9 cellular contexts compared by ENCODE assay signal in the genomic region with DNA sequence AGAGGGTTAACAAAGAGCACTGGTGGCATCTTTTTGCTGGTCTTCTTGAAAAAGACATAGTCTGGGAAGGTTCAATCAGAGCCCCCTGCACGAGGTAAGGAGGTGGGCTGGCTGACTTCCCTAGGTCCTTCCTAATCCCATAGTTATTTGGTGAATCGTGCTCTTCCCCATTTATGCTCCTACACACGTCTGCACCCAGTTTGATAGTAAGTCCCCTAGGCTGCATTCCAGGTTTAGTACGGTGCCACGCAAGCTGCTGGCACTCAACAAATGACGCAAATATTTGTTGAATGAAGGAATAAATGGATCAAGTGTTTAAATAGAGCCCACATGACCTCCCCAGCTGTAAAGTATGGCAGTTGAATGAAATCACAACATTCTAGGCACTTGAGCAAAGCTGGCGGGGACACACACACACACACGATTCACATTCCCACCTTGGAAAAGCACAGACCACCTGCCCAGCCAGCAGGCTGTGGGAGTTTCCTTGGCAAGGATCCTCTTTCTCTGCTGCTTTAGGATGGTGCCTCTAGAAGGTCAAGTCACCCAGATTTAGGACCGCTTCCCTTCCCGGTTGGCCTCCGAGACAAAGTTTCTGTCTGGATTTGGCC. TPM values are rescaled to one million over a fixed set of nuclear protein-coding genes. Genes with fewer than 3 reads are reported as not detected.
A peak's percentile ranks its signal among the peaks of the same experiment; 100 is the strongest.
DNase-seq lines count a peak whose midpoint lies in the region; ATAC-seq and TF ChIP-seq lines count a peak whose summit lies in the region.
"Had no signal": no experiment of that assay in that cellular context is flagged by ENCODE, and none has a peak within 500 bp of the region (broad histone marks: within the 10 kb centered on the region; RNA-seq: fewer than 3 reads in every experiment).

No MANE protein-coding gene starts in this region.

- CTCF ChIA-PET in SK-N-SH (lab: Yijun Ruan, JAX), result interaction anchor here (1.4 kb wide), 1 partner anchor 92 kb away, joined by 4 read pairs; no protein-coding TSS in a partner anchor

- 0 out of 2 replicates have a peak overlapping the region, but pooled peaks have one; percentile 57 for H3K4me2 ChIP-seq in SK-N-SH

- TF ChIP-seq RAD21 in SK-N-SH (IDR thresholded peaks at IDR 0.05; ENCODE audit: low read length), result no peak

- ATAC-seq in SK-N-SH treated with all-trans-retinoic acid at 6 μM for 48 hours (no peak), left lung (peak; percentile 89), HG02970 (IDR thresholded peaks at IDR 0.05; ENCODE audit: low FRiP score, unreplicated experiment) (no peak)

- no peaks in the 10 kb centered on the region for H3F3A ChIP-seq in SK-N-SH (replicated peaks; ENCODE audit: insufficient read depth)

- no peaks in the 10 kb centered on the region for H3K79me2 ChIP-seq in SK-N-SH (ENCODE audit: insufficient read depth)

- H3K9me2 ChIP-seq in SK-N-SH, result no peaks in the 10 kb centered on the region

- H3K4me1 ChIP-seq in SK-N-SH (ENCODE audit: control insufficient read depth in 1 of 2, insufficient read depth in 2 of 2, low read depth in 1 of 2, low read length in 1 of 2) (no peaks in the 10 kb centered on the region; a peak in 2 of 4 replicates), left lung (peaks cover 6 to 13% of the 10 kb centered on the region in 2 donors), tibial artery (peaks cover 0 to 23% (median 19%) of the 10 kb centered on the region in 4 donors)

- H3K4me3 ChIP-seq in SK-N-SH (ENCODE audit: low read depth in 2 of 2, low read length in 1 of 2) (no peak overlapping the region; a peak in 1 of 4 replicates), astrocyte of the cerebellum (ENCODE audit: low read depth, low read length) (peak overlapping the region; percentile 53), left lung (peak overlapping the region; percentile 16 to 27), tibial artery (peak overlapping the region; percentile 26 to 38)

- no peak for TF ChIP-seq EP300 in SK-N-SH (IDR thresholded peaks at IDR 0.05; ENCODE audit: borderline replicate concordance in 1 of 2, low read depth in 1 of 2, low read length in 1 of 2)

- H3K9me3 ChIP-seq in SK-N-SH, result no peaks in the 10 kb centered on the region
- no peaks in the 10 kb centered on the region for H3K9me3 ChIP-seq in left lung
- no peaks in the 10 kb centered on the region for H3K9me3 ChIP-seq in tibial artery

- H3K27ac ChIP-seq in SK-N-SH (ENCODE audit: low read depth in 2 of 2, low read length in 1 of 2) (no peak overlapping the region), left lung (no peak overlapping the region), tibial artery (no peak overlapping the region)

- H3K36me3 ChIP-seq in SK-N-SH (replicated peaks in 1 of 2; ENCODE audit: control insufficient read depth in 1 of 2, insufficient read depth in 2 of 2, low read length in 1 of 2) (no peaks in the 10 kb centered on the region), left lung (no peaks in the 10 kb centered on the region), tibial artery (no peaks in the 10 kb centered on the region)

- 68% methylated on average over 11 of the region's 11 CpGs for WGBS in SK-N-SH (ENCODE audit: low lambda C conversion rate)

- H3K27me3 ChIP-seq in SK-N-SH (ENCODE audit: insufficient read depth), result no peaks in the 10 kb centered on the region
- H3K27me3 ChIP-seq in left lung, result peaks cover 23 to 46% of the 10 kb centered on the region in 2 donors
- H3K27me3 ChIP-seq in tibial artery, result peaks cover 0 to 30% of the 10 kb centered on the region in 2 donors

- intact Hi-C loops in left lung (cut with DNase I) (no loop called here), tibial artery (cut with DNase I; ENCODE audit: low total_unique reads) (no loop called here)

- in situ Hi-C loops in astrocyte of the cerebellum (cut with HindIII; ENCODE audit: low sequenced_read_pairs), result no loop called here

- H2AFZ ChIP-seq in SK-N-SH (ENCODE audit: low read depth), result no peak overlapping the region

- no peak for TF ChIP-seq CTCF in SK-N-SH (IDR thresholded peaks at IDR 0.05)
- TF ChIP-seq CTCF in astrocyte of the cerebellum (IDR thresholded peaks at IDR 0.05; ENCODE audit: low read depth, low read length, missing control alignments), result no peak
- TF ChIP-seq CTCF in left lung (IDR thresholded peaks at IDR 0.05), result no peak
- no peak for TF ChIP-seq CTCF in tibial artery (IDR thresholded peaks at IDR 0.05)

- H4K20me1 ChIP-seq in SK-N-SH (ENCODE audit: insufficient read depth), result no peaks in the 10 kb centered on the region

- POLR2A ChIA-PET in SK-N-SH (lab: Yijun Ruan, JAX), result no interaction called here

- no peak for DNase-seq in SK-N-SH
- no peak for DNase-seq in astrocyte of the cerebellum (ENCODE audit: low read depth)
- no peak for DNase-seq in left lung
- no peak for DNase-seq in tibial artery
- DNase-seq in AML-193 (lab: John Stamatoyannopoulos, UW), result no peak
- no peak for DNase-seq in NCI-H2227 treated with DMSO at 0.1 percent for 48 hours (lab: John Stamatoyannopoulos, UW)

- no peak overlapping the region for H3K9ac ChIP-seq in SK-N-SH

TF ChIP-seq in SK-N-SH, 30 proteins besides CTCF, POLR2A, EP300 and RAD21 (continues in another document):
- TF ChIP-seq ELF1 (IDR thresholded peaks at IDR 0.05) (no peak), TAF1 (IDR thresholded peaks at IDR 0.05; ENCODE audit: borderline replicate concordance, low read depth, low read length) (no peak), EZH2phosphoT487 (IDR thresholded peaks at IDR 0.05; ENCODE audit: borderline replicate concordance, low read depth) (no peak), YY1 (IDR thresholded peaks at IDR 0.05; ENCODE audit: low read depth) (no peak), FOXJ3 (CRISPR knock-in tag; IDR thresholded peaks at IDR 0.05) (no peak), MXI1 (IDR thresholded peaks at IDR 0.05; ENCODE audit: low read depth, low read length) (no peak), NRF1 (IDR thresholded peaks at IDR 0.05; ENCODE audit: low read depth, low read length) (no peak)
- TF ChIP-seq, protein P1, sequence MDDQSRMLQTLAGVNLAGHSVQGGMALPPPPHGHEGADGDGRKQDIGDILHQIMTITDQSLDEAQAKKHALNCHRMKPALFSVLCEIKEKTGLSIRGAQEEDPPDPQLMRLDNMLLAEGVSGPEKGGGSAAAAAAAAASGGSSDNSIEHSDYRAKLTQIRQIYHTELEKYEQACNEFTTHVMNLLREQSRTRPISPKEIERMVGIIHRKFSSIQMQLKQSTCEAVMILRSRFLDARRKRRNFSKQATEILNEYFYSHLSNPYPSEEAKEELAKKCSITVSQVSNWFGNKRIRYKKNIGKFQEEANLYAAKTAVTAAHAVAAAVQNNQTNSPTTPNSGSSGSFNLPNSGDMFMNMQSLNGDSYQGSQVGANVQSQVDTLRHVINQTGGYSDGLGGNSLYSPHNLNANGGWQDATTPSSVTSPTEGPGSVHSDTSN (IDR thresholded peaks at IDR 0.05), result no peak

TF ChIP-seq in SK-N-SH treated with all-trans-retinoic acid at 6 μM for 48 hours, 23 proteins besides CTCF, POLR2A, EP300 and RAD21:
- no peak for TF ChIP-seq TCF4 (CRISPR knock-in tag; IDR thresholded peaks at IDR 0.05; ENCODE audit: borderline replicate concordance)
- no peak for TF ChIP-seq CSDC2 (CRISPR knock-in tag; IDR thresholded peaks at IDR 0.05)
- no peak for TF ChIP-seq ZFP3 (CRISPR knock-in tag; IDR thresholded peaks at IDR 0.05)

RNA-seq across cellular contexts. Expression of a gene that starts 0.9 kb away (rescaled TPM):
- not detected in 2 replicates for polyA plus RNA-seq in SK-N-SH (2012; rRNA removed)
- under 0.01 TPM in 2 replicates for polyA plus RNA-seq in SK-N-SH (2012; cell fraction: cytosol; rRNA removed)
- 0.04 TPM in 1 of 2 replicates, not detected in the other for polyA plus RNA-seq in SK-N-SH (2012; cell fraction: nucleus; rRNA removed)
- total RNA-seq in left lung, result under 1 TPM; 0.06 to 0.18 TPM
- total RNA-seq: liver had no signal

RNA-seq across cellular contexts. Expression of a gene that starts 30.0 kb away (rescaled TPM):
- polyA plus RNA-seq in SK-N-SH (2012; rRNA removed), result 23.5 and 28.5 TPM in 2 replicates
- polyA plus RNA-seq in SK-N-SH (2012; cell fraction: cytosol; rRNA removed), result 18.6 and 19.5 TPM in 2 replicates
- 46.3 and 48.0 TPM in 2 replicates for polyA plus RNA-seq in SK-N-SH (2012; cell fraction: nucleus; rRNA removed)
- 10 to 100 TPM; 23.1 to 24.1 TPM for total RNA-seq in left lung

RNA-seq across cellular contexts. Expression of a gene that starts 30.2 kb away (rescaled TPM):
- polyA plus RNA-seq in SK-N-SH (2012; rRNA removed), result 4.8 and 5.4 TPM in 2 replicates
- polyA plus RNA-seq in SK-N-SH (2012; cell fraction: cytosol; rRNA removed), result 6.8 and 7.0 TPM in 2 replicates
- polyA plus RNA-seq in SK-N-SH (2012; cell fraction: nucleus; rRNA removed), result 3.8 and 6.3 TPM in 2 replicates
- total RNA-seq in left lung, result 1 to 10 TPM; 3.0 to 6.6 TPM

Comparison
In these comparisons a context has a peak if more than half of its experiments do, and no peak if none do; other contexts are left out.
1. H3K4me3 ChIP-seq: peak in astrocyte of the cerebellum (single experiment), left lung (2 of 2) and tibial artery (2 of 2); none in SK-N-SH (0 of 2).